In the genomic region with DNA sequence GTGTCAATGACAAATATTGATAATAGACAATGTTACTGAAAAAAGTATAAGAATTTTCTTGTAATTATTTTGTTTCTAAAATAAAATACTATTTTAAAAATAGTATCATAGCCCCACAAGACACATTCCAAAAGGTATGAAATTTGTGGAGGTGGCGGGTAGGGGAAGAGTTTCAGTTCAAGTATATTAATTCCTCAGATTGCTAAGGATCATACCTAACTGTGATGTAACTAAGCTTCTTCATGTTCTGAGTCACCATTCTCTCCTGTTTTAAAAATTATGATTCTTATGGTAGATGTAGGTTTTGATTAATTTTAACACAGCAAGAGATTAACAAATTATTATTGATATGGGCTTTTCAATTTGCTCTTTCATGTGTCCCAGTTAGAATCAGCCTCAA, we compare ENCODE assay signal across 1 cellular context.
TF ChIP-seq lines count a peak whose summit lies in the region.

No MANE protein-coding gene starts in this region.

TF ChIP-seq in K562, 482 proteins besides CTCF, POLR2A, EP300 and RAD21 (continued from another document):
- TF ChIP-seq, protein P1, sequence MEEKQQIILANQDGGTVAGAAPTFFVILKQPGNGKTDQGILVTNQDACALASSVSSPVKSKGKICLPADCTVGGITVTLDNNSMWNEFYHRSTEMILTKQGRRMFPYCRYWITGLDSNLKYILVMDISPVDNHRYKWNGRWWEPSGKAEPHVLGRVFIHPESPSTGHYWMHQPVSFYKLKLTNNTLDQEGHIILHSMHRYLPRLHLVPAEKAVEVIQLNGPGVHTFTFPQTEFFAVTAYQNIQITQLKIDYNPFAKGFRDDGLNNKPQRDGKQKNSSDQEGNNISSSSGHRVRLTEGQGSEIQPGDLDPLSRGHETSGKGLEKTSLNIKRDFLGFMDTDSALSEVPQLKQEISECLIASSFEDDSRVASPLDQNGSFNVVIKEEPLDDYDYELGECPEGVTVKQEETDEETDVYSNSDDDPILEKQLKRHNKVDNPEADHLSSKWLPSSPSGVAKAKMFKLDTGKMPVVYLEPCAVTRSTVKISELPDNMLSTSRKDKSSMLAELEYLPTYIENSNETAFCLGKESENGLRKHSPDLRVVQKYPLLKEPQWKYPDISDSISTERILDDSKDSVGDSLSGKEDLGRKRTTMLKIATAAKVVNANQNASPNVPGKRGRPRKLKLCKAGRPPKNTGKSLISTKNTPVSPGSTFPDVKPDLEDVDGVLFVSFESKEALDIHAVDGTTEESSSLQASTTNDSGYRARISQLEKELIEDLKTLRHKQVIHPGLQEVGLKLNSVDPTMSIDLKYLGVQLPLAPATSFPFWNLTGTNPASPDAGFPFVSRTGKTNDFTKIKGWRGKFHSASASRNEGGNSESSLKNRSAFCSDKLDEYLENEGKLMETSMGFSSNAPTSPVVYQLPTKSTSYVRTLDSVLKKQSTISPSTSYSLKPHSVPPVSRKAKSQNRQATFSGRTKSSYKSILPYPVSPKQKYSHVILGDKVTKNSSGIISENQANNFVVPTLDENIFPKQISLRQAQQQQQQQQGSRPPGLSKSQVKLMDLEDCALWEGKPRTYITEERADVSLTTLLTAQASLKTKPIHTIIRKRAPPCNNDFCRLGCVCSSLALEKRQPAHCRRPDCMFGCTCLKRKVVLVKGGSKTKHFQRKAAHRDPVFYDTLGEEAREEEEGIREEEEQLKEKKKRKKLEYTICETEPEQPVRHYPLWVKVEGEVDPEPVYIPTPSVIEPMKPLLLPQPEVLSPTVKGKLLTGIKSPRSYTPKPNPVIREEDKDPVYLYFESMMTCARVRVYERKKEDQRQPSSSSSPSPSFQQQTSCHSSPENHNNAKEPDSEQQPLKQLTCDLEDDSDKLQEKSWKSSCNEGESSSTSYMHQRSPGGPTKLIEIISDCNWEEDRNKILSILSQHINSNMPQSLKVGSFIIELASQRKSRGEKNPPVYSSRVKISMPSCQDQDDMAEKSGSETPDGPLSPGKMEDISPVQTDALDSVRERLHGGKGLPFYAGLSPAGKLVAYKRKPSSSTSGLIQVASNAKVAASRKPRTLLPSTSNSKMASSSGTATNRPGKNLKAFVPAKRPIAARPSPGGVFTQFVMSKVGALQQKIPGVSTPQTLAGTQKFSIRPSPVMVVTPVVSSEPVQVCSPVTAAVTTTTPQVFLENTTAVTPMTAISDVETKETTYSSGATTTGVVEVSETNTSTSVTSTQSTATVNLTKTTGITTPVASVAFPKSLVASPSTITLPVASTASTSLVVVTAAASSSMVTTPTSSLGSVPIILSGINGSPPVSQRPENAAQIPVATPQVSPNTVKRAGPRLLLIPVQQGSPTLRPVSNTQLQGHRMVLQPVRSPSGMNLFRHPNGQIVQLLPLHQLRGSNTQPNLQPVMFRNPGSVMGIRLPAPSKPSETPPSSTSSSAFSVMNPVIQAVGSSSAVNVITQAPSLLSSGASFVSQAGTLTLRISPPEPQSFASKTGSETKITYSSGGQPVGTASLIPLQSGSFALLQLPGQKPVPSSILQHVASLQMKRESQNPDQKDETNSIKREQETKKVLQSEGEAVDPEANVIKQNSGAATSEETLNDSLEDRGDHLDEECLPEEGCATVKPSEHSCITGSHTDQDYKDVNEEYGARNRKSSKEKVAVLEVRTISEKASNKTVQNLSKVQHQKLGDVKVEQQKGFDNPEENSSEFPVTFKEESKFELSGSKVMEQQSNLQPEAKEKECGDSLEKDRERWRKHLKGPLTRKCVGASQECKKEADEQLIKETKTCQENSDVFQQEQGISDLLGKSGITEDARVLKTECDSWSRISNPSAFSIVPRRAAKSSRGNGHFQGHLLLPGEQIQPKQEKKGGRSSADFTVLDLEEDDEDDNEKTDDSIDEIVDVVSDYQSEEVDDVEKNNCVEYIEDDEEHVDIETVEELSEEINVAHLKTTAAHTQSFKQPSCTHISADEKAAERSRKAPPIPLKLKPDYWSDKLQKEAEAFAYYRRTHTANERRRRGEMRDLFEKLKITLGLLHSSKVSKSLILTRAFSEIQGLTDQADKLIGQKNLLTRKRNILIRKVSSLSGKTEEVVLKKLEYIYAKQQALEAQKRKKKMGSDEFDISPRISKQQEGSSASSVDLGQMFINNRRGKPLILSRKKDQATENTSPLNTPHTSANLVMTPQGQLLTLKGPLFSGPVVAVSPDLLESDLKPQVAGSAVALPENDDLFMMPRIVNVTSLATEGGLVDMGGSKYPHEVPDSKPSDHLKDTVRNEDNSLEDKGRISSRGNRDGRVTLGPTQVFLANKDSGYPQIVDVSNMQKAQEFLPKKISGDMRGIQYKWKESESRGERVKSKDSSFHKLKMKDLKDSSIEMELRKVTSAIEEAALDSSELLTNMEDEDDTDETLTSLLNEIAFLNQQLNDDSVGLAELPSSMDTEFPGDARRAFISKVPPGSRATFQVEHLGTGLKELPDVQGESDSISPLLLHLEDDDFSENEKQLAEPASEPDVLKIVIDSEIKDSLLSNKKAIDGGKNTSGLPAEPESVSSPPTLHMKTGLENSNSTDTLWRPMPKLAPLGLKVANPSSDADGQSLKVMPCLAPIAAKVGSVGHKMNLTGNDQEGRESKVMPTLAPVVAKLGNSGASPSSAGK (IDR thresholded peaks at IDR 0.05), result no peak
- TF ChIP-seq, protein P2, sequence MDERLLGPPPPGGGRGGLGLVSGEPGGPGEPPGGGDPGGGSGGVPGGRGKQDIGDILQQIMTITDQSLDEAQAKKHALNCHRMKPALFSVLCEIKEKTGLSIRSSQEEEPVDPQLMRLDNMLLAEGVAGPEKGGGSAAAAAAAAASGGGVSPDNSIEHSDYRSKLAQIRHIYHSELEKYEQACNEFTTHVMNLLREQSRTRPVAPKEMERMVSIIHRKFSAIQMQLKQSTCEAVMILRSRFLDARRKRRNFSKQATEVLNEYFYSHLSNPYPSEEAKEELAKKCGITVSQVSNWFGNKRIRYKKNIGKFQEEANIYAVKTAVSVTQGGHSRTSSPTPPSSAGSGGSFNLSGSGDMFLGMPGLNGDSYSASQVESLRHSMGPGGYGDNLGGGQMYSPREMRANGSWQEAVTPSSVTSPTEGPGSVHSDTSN (CRISPR knock-in tag; IDR thresholded peaks at IDR 0.05; ENCODE audit: low read depth), result no peak
- TF ChIP-seq, protein P2 (tag; conservative IDR thresholded peaks at IDR 0.05; ENCODE audit: low read depth), result no peak
- TF ChIP-seq, protein P3, sequence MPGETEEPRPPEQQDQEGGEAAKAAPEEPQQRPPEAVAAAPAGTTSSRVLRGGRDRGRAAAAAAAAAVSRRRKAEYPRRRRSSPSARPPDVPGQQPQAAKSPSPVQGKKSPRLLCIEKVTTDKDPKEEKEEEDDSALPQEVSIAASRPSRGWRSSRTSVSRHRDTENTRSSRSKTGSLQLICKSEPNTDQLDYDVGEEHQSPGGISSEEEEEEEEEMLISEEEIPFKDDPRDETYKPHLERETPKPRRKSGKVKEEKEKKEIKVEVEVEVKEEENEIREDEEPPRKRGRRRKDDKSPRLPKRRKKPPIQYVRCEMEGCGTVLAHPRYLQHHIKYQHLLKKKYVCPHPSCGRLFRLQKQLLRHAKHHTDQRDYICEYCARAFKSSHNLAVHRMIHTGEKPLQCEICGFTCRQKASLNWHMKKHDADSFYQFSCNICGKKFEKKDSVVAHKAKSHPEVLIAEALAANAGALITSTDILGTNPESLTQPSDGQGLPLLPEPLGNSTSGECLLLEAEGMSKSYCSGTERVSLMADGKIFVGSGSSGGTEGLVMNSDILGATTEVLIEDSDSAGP (CRISPR knock-in tag; IDR thresholded peaks at IDR 0.05), result no peak
- TF ChIP-seq SMAD2 (IDR thresholded peaks at IDR 0.05; ENCODE audit: low read depth, low read length) (no peak), XRCC5 (IDR thresholded peaks at IDR 0.05; ENCODE audit: low read depth, low read length) (no peak), CAMTA2 (CRISPR knock-in tag; conservative IDR thresholded peaks at IDR 0.05) (no peak), ZFPM2 (CRISPR knock-in tag; IDR thresholded peaks at IDR 0.05) (no peak), ZBTB17 (CRISPR knock-in tag; IDR thresholded peaks at IDR 0.05) (no peak), ZKSCAN8 (CRISPR knock-in tag; IDR thresholded peaks at IDR 0.05) (no peak)
- TF ChIP-seq, protein P4, sequence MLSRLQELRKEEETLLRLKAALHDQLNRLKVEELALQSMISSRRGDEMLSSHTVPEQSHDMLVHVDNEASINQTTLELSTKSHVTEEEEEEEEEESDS (CRISPR knock-in tag; IDR thresholded peaks at IDR 0.05), result no peak
